Comparison of ENCODE assay signal across 8 cellular contexts in genomic region chr6:142926494-142927273, GRCh38. TPM values are rescaled to one million over a fixed set of nuclear protein-coding genes. Genes with fewer than 3 reads are reported as not detected.
DNase-seq lines count a peak whose midpoint lies in the region; ATAC-seq and TF ChIP-seq lines count a peak whose summit lies in the region.

No MANE protein-coding gene starts in this region.

- H3K27ac ChIP-seq in CD4-positive, alpha-beta memory T cell (ENCODE audit: low read depth, low read length): peak overlapping the region; percentile 98
- H3K27ac ChIP-seq in angular gyrus (ENCODE audit: low read depth, low read length): peak overlapping the region; percentile 92
- peak overlapping the region; percentile 97 for H3K27ac ChIP-seq in left ventricle myocardium inferior (replicated peaks)

- CTCF ChIA-PET in CD4-positive, alpha-beta memory T cell (lab: Charles Lee; ENCODE audit: partially characterized antibody): interaction anchor here (0.8 to 4.0 kb wide), 10 partner anchors 9 to 501 kb away, joined by 3 to 19 read pairs (median 5); no protein-coding TSS in a partner anchor

- intact Hi-C loops in CD4-positive, alpha-beta memory T cell (cut with micrococcal nuclease): loop anchor here (1.0 to 5.0 kb wide), 5 partner anchors 13 to 69 kb away; no protein-coding TSS in a partner anchor
- intact Hi-C loops in left ventricle myocardium inferior (cut with micrococcal nuclease): no loop called here
- intact Hi-C loops in posterior vena cava (cut with DNase I): no loop called here

- DNase-seq in CD4-positive, alpha-beta memory T cell: peak; percentile 82 to 87 (median 86)
- DNase-seq in T follicular helper cell (ENCODE audit: low read depth) (peak; percentile 67), left ventricle myocardium inferior (peak; percentile 88), posterior vena cava (ENCODE audit: low spot score) (peak; percentile 96), HUDEP-2 (lab: John Stamatoyannopoulos, UW; ENCODE audit: unreplicated experiment in 76 of 76) (no peak)

- H3K36me3 ChIP-seq in CD4-positive, alpha-beta memory T cell (ENCODE audit: insufficient read depth, low read length): no peaks in the 10 kb centered on the region
- H3K36me3 ChIP-seq in left ventricle myocardium inferior: no peaks in the 10 kb centered on the region

- H3K4me3 ChIP-seq in CD4-positive, alpha-beta memory T cell (ENCODE audit: low read length in 2 of 2): peak overlapping the region; percentile 82 to 86
- H3K4me3 ChIP-seq in left ventricle myocardium inferior: peak overlapping the region; percentile 77

- H3K9me3 Mint-ChIP-seq in CD4-positive, alpha-beta memory T cell: no peaks in the 10 kb centered on the region

- H3K27me3 Mint-ChIP-seq in CD4-positive, alpha-beta memory T cell: no peaks in the 10 kb centered on the region

- peaks cover 3 to 45% of the 10 kb centered on the region in 2 donors for H3K36me3 Mint-ChIP-seq in CD4-positive, alpha-beta memory T cell

- peaks cover 42 to 77% (median 56%) of the 10 kb centered on the region in 4 donors for H3K4me1 Mint-ChIP-seq in CD4-positive, alpha-beta memory T cell

- POLR2A ChIA-PET in CD4-positive, alpha-beta memory T cell (lab: Charles Lee; ENCODE audit: partially characterized antibody): interaction anchor here (0.6 to 7.8 kb wide), 28 partner anchors 12 to 524 kb away, joined by 3 to 452 read pairs (median 6); partner anchors contain the start of genes ADAT2, HIVEP2 and PEX3

- no peak for TF ChIP-seq CTCF in left ventricle myocardium inferior (IDR thresholded peaks at IDR 0.05; ENCODE audit: borderline replicate concordance)

- H3K4me3 Mint-ChIP-seq in CD4-positive, alpha-beta memory T cell: peak overlapping the region; percentile 88 to 99 (median 94)

- ATAC-seq in GM19328 (IDR thresholded peaks at IDR 0.05; ENCODE audit: unreplicated experiment) (peak; percentile 89), HG03432 (IDR thresholded peaks at IDR 0.05; ENCODE audit: unreplicated experiment) (peak; percentile 96)

- no peaks in the 10 kb centered on the region for H3K9me3 ChIP-seq in CD4-positive, alpha-beta memory T cell (ENCODE audit: control insufficient read depth in 1 of 2, low read length in 2 of 2)
- H3K9me3 ChIP-seq in left ventricle myocardium inferior (replicated peaks): no peaks in the 10 kb centered on the region

- H3K4me1 ChIP-seq in CD4-positive, alpha-beta memory T cell (ENCODE audit: insufficient read depth, low read length): peaks cover 60% of the 10 kb centered on the region
- H3K4me1 ChIP-seq in left ventricle myocardium inferior: peaks cover 47% of the 10 kb centered on the region

- H3K27me3 ChIP-seq in CD4-positive, alpha-beta memory T cell (ENCODE audit: insufficient read depth, low read length): no peaks in the 10 kb centered on the region
- H3K27me3 ChIP-seq in left ventricle myocardium inferior (ENCODE audit: low read depth): no peaks in the 10 kb centered on the region

- peak overlapping the region; percentile 90 to 100 (median 98) for H3K27ac Mint-ChIP-seq in CD4-positive, alpha-beta memory T cell

RNA-seq across cellular contexts. Expression of gene HIVEP2, which starts 18.3 kb away (rescaled TPM):
- 10 to 100 TPM; 90.6 to 92.7 TPM for total RNA-seq in CD4-positive, alpha-beta memory T cell
- 10 to 100 TPM in 1 of 2 donors, 1 to 10 TPM in 1; 5.0 to 22.9 TPM for polyA plus RNA-seq in CD4-positive, alpha-beta memory T cell
- 16.2 TPM for total RNA-seq in left ventricle myocardium inferior
- 10 to 100 TPM; 28.4 to 30.8 TPM for total RNA-seq in posterior vena cava

Comparison
In these comparisons a context has a peak if more than half of its experiments do, and no peak if none do; other contexts are left out.
1. DNase-seq: peak in CD4-positive, alpha-beta memory T cell (5 of 5), T follicular helper cell (single experiment), left ventricle myocardium inferior (single experiment) and posterior vena cava (single experiment); none in HUDEP-2 (0 of 76).
2. Peak in every context shown above with its lines, with median percentiles within 50 percentile points of each other: H3K27ac ChIP-seq.